In genomic region chr13:53110614-53111013, GRCh38 we compare ENCODE assay signal across 24 cellular contexts.
"Had no signal": no experiment of that assay in that cellular context is flagged by ENCODE, and none has a peak within 500 bp of the region (broad histone marks: within the 10 kb centered on the region; RNA-seq: fewer than 3 reads in every experiment).

No MANE protein-coding gene starts in this region.

- DNase-seq: colonic mucosa; cortex of kidney; effector CD8-positive, alpha-beta T cell; effector memory CD8-positive, alpha-beta T cell; endodermal cell; erythroblast; esophagus squamous epithelium; foreskin fibroblast; foreskin melanocyte; gastrocnemius medialis; glutamatergic neuron; head of caudate nucleus; heart right ventricle; hippocampal formation; left cardiac atrium; left ventricle myocardium superior; lower lobe of right lung; mesenchymal stem cell; mucosa of descending colon; naive B cell had no signal

- H3K27ac Mint-ChIP-seq: dendritic cell treated with granulocyte-macrophage colony-stimulating factor and Interleukin-4, amounts not matched to agents 40 ng/mL and 50 ng/mL, for 4 days; effector memory CD8-positive, alpha-beta T cell; endodermal cell; mesothelial cell of epicardium; naive B cell had no signal

- H3K4me1 Mint-ChIP-seq: naive B cell had no signal

- H3K27me3 ChIP-seq: colonic mucosa, esophagus squamous epithelium, gastrocnemius medialis, left lung had no signal

- H3K4me3 Mint-ChIP-seq: dendritic cell treated with granulocyte-macrophage colony-stimulating factor and Interleukin-4, amounts not matched to agents 40 ng/mL and 50 ng/mL, for 4 days; effector memory CD8-positive, alpha-beta T cell; endodermal cell; mesothelial cell of epicardium; naive B cell had no signal

- H3K36me3 Mint-ChIP-seq: mesothelial cell of epicardium, naive B cell had no signal

- H3K4me1 ChIP-seq: colonic mucosa, esophagus squamous epithelium, gastrocnemius medialis, heart right ventricle, left lung, lower lobe of right lung had no signal

- H3K27me3 Mint-ChIP-seq: dendritic cell treated with granulocyte-macrophage colony-stimulating factor and Interleukin-4, amounts not matched to agents 40 ng/mL and 50 ng/mL, for 4 days had no signal

- H3K27ac ChIP-seq: colonic mucosa, epithelial cell of prostate, esophagus squamous epithelium, gastrocnemius medialis, heart right ventricle, left lung, lower lobe of right lung had no signal

- H3K36me3 ChIP-seq: colonic mucosa, esophagus squamous epithelium, gastrocnemius medialis, heart right ventricle, left lung, lower lobe of right lung had no signal

- H3K9me3 Mint-ChIP-seq: dendritic cell treated with granulocyte-macrophage colony-stimulating factor and Interleukin-4, amounts not matched to agents 40 ng/mL and 50 ng/mL, for 4 days; endodermal cell had no signal

- H3K9me3 ChIP-seq: colonic mucosa, esophagus squamous epithelium, gastrocnemius medialis, heart right ventricle, left lung, lower lobe of right lung, mucosa of descending colon had no signal

- H3K4me3 ChIP-seq: colonic mucosa, esophagus squamous epithelium, gastrocnemius medialis, heart right ventricle, left lung, lower lobe of right lung, mucosa of descending colon had no signal
